16 cellular contexts compared by ENCODE assay signal in genomic region chr10:21638681-21639080, GRCh38.
"Had no signal": no experiment of that assay in that cellular context is flagged by ENCODE, and none has a peak within 500 bp of the region (broad histone marks: within the 10 kb centered on the region; RNA-seq: fewer than 3 reads in every experiment).

No MANE protein-coding gene starts in this region.

- ATAC-seq: activated naive CD8-positive, alpha-beta T cell treated with anti-CD3 and anti-CD28 coated beads, Interleukin-2, amount 50 U/mL, for 24 hours; effector memory CD8-positive, alpha-beta T cell; pancreas; stimulated activated naive CD8-positive, alpha-beta T cell treated with anti-CD3 and anti-CD28 coated beads, Interleukin-15, amount 100 ng/mL, for 72 hours had no signal

- H3K4me3 Mint-ChIP-seq: activated CD4-positive, alpha-beta memory T cell treated with anti-CD3 and anti-CD28 coated beads, Interleukin-2, amount 10 ng/mL, durations not matched to agents 7 days and 5 days; activated naive CD8-positive, alpha-beta T cell treated with anti-CD3 and anti-CD28 coated beads, Interleukin-2, amount 50 U/mL, for 24 hours; activated T-helper 1 cell treated with anti-CD3 and anti-CD28 coated beads, Interleukin-12 subunit alpha, Interleukin-12 subunit beta, Interleukin-2, Interleukin-4 antibody, amounts not matched to agents 30 ng/mL and 10 ng/mL and 1 ng/mL, durations not matched to agents 14 hours and 24 hours and 36 hours; dendritic cell treated with granulocyte-macrophage colony-stimulating factor and Interleukin-4, amounts not matched to agents 40 ng/mL and 50 ng/mL, for 4 days; effector memory CD8-positive, alpha-beta T cell; neural crest cell; stimulated activated naive CD8-positive, alpha-beta T cell treated with anti-CD3 and anti-CD28 coated beads, Interleukin-15, amount 100 ng/mL, for 72 hours had no signal

- H3K27ac Mint-ChIP-seq: activated CD4-positive, alpha-beta memory T cell treated with anti-CD3 and anti-CD28 coated beads, Interleukin-2, amount 10 ng/mL, durations not matched to agents 7 days and 5 days; activated naive CD8-positive, alpha-beta T cell treated with anti-CD3 and anti-CD28 coated beads, Interleukin-2, amount 50 U/mL, for 24 hours; activated T-helper 1 cell treated with anti-CD3 and anti-CD28 coated beads, Interleukin-12 subunit alpha, Interleukin-12 subunit beta, Interleukin-2, Interleukin-4 antibody, amounts not matched to agents 30 ng/mL and 10 ng/mL and 1 ng/mL, durations not matched to agents 14 hours and 24 hours and 36 hours; dendritic cell treated with granulocyte-macrophage colony-stimulating factor and Interleukin-4, amounts not matched to agents 40 ng/mL and 50 ng/mL, for 4 days had no signal

- H3K27me3 Mint-ChIP-seq: activated CD4-positive, alpha-beta memory T cell treated with anti-CD3 and anti-CD28 coated beads, Interleukin-2, amount 10 ng/mL, durations not matched to agents 7 days and 5 days; activated naive CD8-positive, alpha-beta T cell treated with anti-CD3 and anti-CD28 coated beads, Interleukin-2, amount 50 U/mL, for 24 hours; dendritic cell treated with granulocyte-macrophage colony-stimulating factor and Interleukin-4, amounts not matched to agents 40 ng/mL and 50 ng/mL, for 4 days; effector memory CD8-positive, alpha-beta T cell; stimulated activated naive CD8-positive, alpha-beta T cell treated with anti-CD3 and anti-CD28 coated beads, Interleukin-15, amount 100 ng/mL, for 72 hours had no signal

- H3K4me1 Mint-ChIP-seq: activated CD4-positive, alpha-beta memory T cell treated with anti-CD3 and anti-CD28 coated beads, Interleukin-2, amount 10 ng/mL, durations not matched to agents 7 days and 5 days; activated naive CD8-positive, alpha-beta T cell treated with anti-CD3 and anti-CD28 coated beads, Interleukin-2, amount 50 U/mL, for 24 hours; stimulated activated naive CD8-positive, alpha-beta T cell treated with anti-CD3 and anti-CD28 coated beads, Interleukin-15, amount 100 ng/mL, for 72 hours had no signal

- H3K9me3 Mint-ChIP-seq: activated CD4-positive, alpha-beta memory T cell treated with anti-CD3 and anti-CD28 coated beads, Interleukin-2, amount 10 ng/mL, durations not matched to agents 7 days and 5 days; activated naive CD8-positive, alpha-beta T cell treated with anti-CD3 and anti-CD28 coated beads, Interleukin-2, amount 50 U/mL, for 24 hours; activated T-helper 1 cell treated with anti-CD3 and anti-CD28 coated beads, Interleukin-12 subunit alpha, Interleukin-12 subunit beta, Interleukin-2, Interleukin-4 antibody, amounts not matched to agents 30 ng/mL and 10 ng/mL and 1 ng/mL, durations not matched to agents 14 hours and 24 hours and 36 hours; dendritic cell treated with granulocyte-macrophage colony-stimulating factor and Interleukin-4, amounts not matched to agents 40 ng/mL and 50 ng/mL, for 4 days; effector memory CD8-positive, alpha-beta T cell; neural crest cell; stimulated activated naive CD8-positive, alpha-beta T cell treated with anti-CD3 and anti-CD28 coated beads, Interleukin-15, amount 100 ng/mL, for 72 hours had no signal

- DNase-seq: activated CD4-positive, alpha-beta memory T cell treated with anti-CD3 and anti-CD28 coated beads, Interleukin-2, amount 10 ng/mL, durations not matched to agents 7 days and 5 days; activated CD4-positive, alpha-beta T cell treated with anti-CD3 and anti-CD28 coated beads for 1 hour; activated CD8-positive, alpha-beta memory T cell treated with anti-CD3 and anti-CD28 coated beads, Interleukin-2, amount 50 U/mL, for 4 hours; activated naive CD4-positive, alpha-beta T cell; activated naive CD8-positive, alpha-beta T cell treated with anti-CD3 and anti-CD28 coated beads, Interleukin-2, amount 50 U/mL, for 24 hours; effector memory CD8-positive, alpha-beta T cell; kidney; pancreas; retina; stimulated activated CD4-positive, alpha-beta T cell treated with anti-CD3 and anti-CD28 coated beads, Interleukin-15, amount 100 ng/mL, for 24 hours; stimulated activated CD4-positive, alpha-beta T cell treated with anti-CD3 and anti-CD28 coated beads, Interleukin-4, amount 100 ng/mL, for 24 hours; stimulated activated naive CD8-positive, alpha-beta T cell treated with anti-CD3 and anti-CD28 coated beads, Interleukin-15, amount 100 ng/mL, for 72 hours; testis had no signal
